Comparison of ENCODE assay signal across 19 cellular contexts in the genomic region with DNA sequence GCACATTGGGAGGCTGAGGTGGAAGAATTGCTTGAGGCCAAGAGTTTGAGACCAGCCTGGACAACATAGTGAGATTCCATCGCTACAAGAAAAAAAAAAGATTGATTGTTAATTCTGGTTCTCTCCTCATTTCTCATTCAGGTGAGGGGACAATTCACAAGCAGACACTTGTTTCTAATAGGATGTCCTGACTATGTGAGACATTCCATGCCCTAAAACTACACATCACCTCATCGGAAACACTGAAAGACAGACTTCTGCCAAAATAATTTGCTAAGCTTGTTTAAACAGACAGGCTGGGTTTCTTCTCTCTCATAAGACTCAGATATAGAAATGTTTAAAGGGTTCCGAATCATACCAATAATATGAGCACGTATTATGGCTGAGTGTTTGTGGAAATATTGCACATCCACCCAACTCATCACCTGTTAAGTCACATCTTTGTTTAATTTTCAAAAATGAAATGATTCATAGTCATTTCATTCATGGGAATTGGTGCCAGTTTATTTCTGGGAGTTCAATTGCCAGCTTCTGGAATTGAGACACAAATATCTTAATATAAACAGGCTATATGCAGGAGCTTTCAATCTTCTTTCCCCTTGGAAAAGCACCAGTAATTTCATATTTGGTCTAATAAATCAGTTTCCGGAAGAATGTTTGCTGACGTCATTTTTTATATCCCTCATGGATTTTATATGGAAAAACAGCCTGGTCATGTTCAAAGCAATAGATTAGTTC.
A peak's percentile ranks its signal among the peaks of the same experiment; 100 is the strongest.
DNase-seq lines count a peak whose midpoint lies in the region; ATAC-seq and TF ChIP-seq lines count a peak whose summit lies in the region.
"Had no signal": no experiment of that assay in that cellular context is flagged by ENCODE, and none has a peak within 500 bp of the region (broad histone marks: within the 10 kb centered on the region; RNA-seq: fewer than 3 reads in every experiment).

No MANE protein-coding gene starts in this region.

- no peak overlapping the region for H3K4me3 ChIP-seq in IMR-90 (ENCODE audit: insufficient read depth, low read depth, low read length)
- H3K4me3 ChIP-seq in skeletal muscle satellite cell (ENCODE audit: low read length): no peak overlapping the region
- H3K4me3 ChIP-seq: A549; BLaER1 treated with 17β-estradiol and CSF1 and Interleukin-3, amounts not matched to agents 10 nM and 100 nM had no signal

- H3K4me2 ChIP-seq in IMR-90 (ENCODE audit: low read depth, low read length): peak overlapping the region; percentile 29; the same call in 1 of the 2 replicates
- peak overlapping the region; percentile 25 for H3K4me2 ChIP-seq in skeletal muscle satellite cell (ENCODE audit: low read length)
- H3K4me2 ChIP-seq: A549; BLaER1 treated with 17β-estradiol and CSF1 and Interleukin-3, amounts not matched to agents 10 nM and 100 nM had no signal

- H3K27ac Mint-ChIP-seq in WTC11: peak overlapping the region; percentile 61
- H3K27ac Mint-ChIP-seq: CD4-positive, alpha-beta T cell had no signal

- H2AK5ac ChIP-seq in IMR-90 (ENCODE audit: low read depth, low read length): no peak overlapping the region

- H3K36me3 ChIP-seq in IMR-90 (ENCODE audit: control insufficient read depth, insufficient read depth, low read length): no peaks in the 10 kb centered on the region
- no peaks in the 10 kb centered on the region for H3K36me3 ChIP-seq in skeletal muscle satellite cell (ENCODE audit: insufficient read depth, low read length)
- H3K36me3 ChIP-seq: BLaER1 treated with 17β-estradiol and CSF1 and Interleukin-3, amounts not matched to agents 10 nM and 100 nM had no signal

- no peak for TF ChIP-seq POLR2A in IMR-90 (IDR thresholded peaks at IDR 0.05; ENCODE audit: low read depth, low read length)

- H3K9me3 ChIP-seq in IMR-90 (ENCODE audit: control insufficient read depth, insufficient read depth, low read length) (no peaks in the 10 kb centered on the region), skeletal muscle satellite cell (replicated peaks; ENCODE audit: low read length) (no peaks in the 10 kb centered on the region)
- H3K9me3 ChIP-seq: A549; BLaER1 treated with 17β-estradiol and CSF1 and Interleukin-3, amounts not matched to agents 10 nM and 100 nM had no signal

- H3K9me1 ChIP-seq in IMR-90 (ENCODE audit: insufficient read depth, low read length): no peaks in the 10 kb centered on the region

- H3K27me3 ChIP-seq in IMR-90 (ENCODE audit: control insufficient read depth, insufficient read depth, low read length) (no peaks in the 10 kb centered on the region), skeletal muscle satellite cell (ENCODE audit: control insufficient read depth, insufficient read depth, low read length) (no peaks in the 10 kb centered on the region)
- H3K27me3 ChIP-seq: BLaER1 treated with 17β-estradiol and CSF1 and Interleukin-3, amounts not matched to agents 10 nM and 100 nM had no signal

- no peak overlapping the region for H2BK15ac ChIP-seq in IMR-90 (ENCODE audit: low read depth, low read length)

- POLR2A ChIA-PET in IMR-90 (lab: Charles Lee; ENCODE audit: unreplicated experiment) (no interaction called here), WTC11 (lab: Charles Lee) (interaction anchor here (0.8 to 1.2 kb wide), 3 partner anchors 14 to 93 kb away, joined by 3 to 4 read pairs (median 4); no protein-coding TSS in a partner anchor)

- H4K8ac ChIP-seq in IMR-90 (ENCODE audit: low read depth in 2 of 2, low read length in 2 of 2): no peak overlapping the region

- no peak overlapping the region for H3K27ac ChIP-seq in IMR-90 (ENCODE audit: insufficient read depth, low read length)
- peak overlapping the region; percentile 57 for H3K27ac ChIP-seq in epithelial cell of prostate
- H3K27ac ChIP-seq: A549; BLaER1 treated with 17β-estradiol and CSF1 and Interleukin-3, amounts not matched to agents 10 nM and 100 nM had no signal

- H2AK9ac ChIP-seq in IMR-90 (replicated peaks; ENCODE audit: low read depth, low read length, poor library complexity): no peak overlapping the region

- H3K4me1 Mint-ChIP-seq in WTC11: peaks cover 28% of the 10 kb centered on the region

- H3K9ac ChIP-seq in IMR-90 (ENCODE audit: low read depth, low read length) (no peak overlapping the region), skeletal muscle satellite cell (ENCODE audit: low read depth, low read length) (no peak overlapping the region)
- H3K9ac ChIP-seq: BLaER1 treated with 17β-estradiol and CSF1 and Interleukin-3, amounts not matched to agents 10 nM and 100 nM had no signal

- H3K27me3 Mint-ChIP-seq in WTC11 (ENCODE audit: low read depth): peaks cover 42% of the 10 kb centered on the region
- H3K27me3 Mint-ChIP-seq: CD4-positive, alpha-beta T cell had no signal

- H3K4me3 Mint-ChIP-seq in WTC11: no peak overlapping the region
- H3K4me3 Mint-ChIP-seq: CD4-positive, alpha-beta T cell had no signal

- TF ChIP-seq CTCF in IMR-90 (conservative IDR thresholded peaks at IDR 0.05; ENCODE audit: low read depth, low read length): no peak
- TF ChIP-seq CTCF in WTC11 (IDR thresholded peaks at IDR 0.05): no peak

- in situ Hi-C loops in IMR-90 (cut with MboI; ENCODE audit: low sequenced_read_pairs): no loop called here

- H3K4me1 ChIP-seq in IMR-90 (ENCODE audit: control insufficient read depth, insufficient read depth, low read length) (peaks cover 2% of the 10 kb centered on the region), skeletal muscle satellite cell (ENCODE audit: control insufficient read depth, insufficient read depth, low read length) (peaks cover 10% of the 10 kb centered on the region)
- H3K4me1 ChIP-seq: A549 had no signal

- no peak overlapping the region for H4K5ac ChIP-seq in IMR-90 (ENCODE audit: low read depth, low read length)

- peaks cover 26% of the 10 kb centered on the region for H3K36me3 Mint-ChIP-seq in WTC11

- DNase-seq in IMR-90: no peak
- DNase-seq in WTC11 (ENCODE audit: low spot score): no peak
- no peak for DNase-seq in epithelial cell of prostate (ENCODE audit: low read depth, low spot score)
- no peak for DNase-seq in activated T-cell treated with anti-CD3 and anti-CD28 coated beads for 4 hours
- DNase-seq in NCI-H226: no peak
- DNase-seq in activated CD4-positive, CD25-positive, alpha-beta regulatory T cell (lab: John Stamatoyannopoulos, UW): no peak
- DNase-seq: AML-193; CD4-positive, alpha-beta T cell; HCEC 1CT; NCI-H1092 treated with DMSO at 0.1 percent for 48 hours; NCI-H1436; NCI-H187 treated with DMSO at 0.1 percent for 48 hours; NCI-H446; NCI-H526; Right ventricle myocardium superior; RPMI8226 had no signal

- no peak overlapping the region for H3K14ac ChIP-seq in IMR-90 (replicated peaks; ENCODE audit: low read depth, low read length)

- TF ChIP-seq RAD21 in IMR-90 (IDR thresholded peaks at IDR 0.05; ENCODE audit: low read length): no peak

- ATAC-seq in IMR-90 (ENCODE audit: low read depth) (no peak; the same call in 1 of the 2 replicates), WTC11 (no peak)
- ATAC-seq: A549 had no signal

- intact Hi-C loops in IMR-90 (cut with micrococcal nuclease): no loop called here

- H3K23ac ChIP-seq in IMR-90 (ENCODE audit: low read depth, low read length): no peak overlapping the region

- H2BK5ac ChIP-seq in IMR-90 (ENCODE audit: low read depth, low read length, poor library complexity, severe bottlenecking): no peak overlapping the region

- no peaks in the 10 kb centered on the region for H3K79me1 ChIP-seq in IMR-90 (ENCODE audit: low read depth in 1 of 2, low read length in 2 of 2)

- CTCF ChIA-PET in IMR-90 (lab: Yijun Ruan, JAX): interaction anchor here (0.7 kb wide), 1 partner anchor 94 kb away, joined by 3 read pairs; no protein-coding TSS in a partner anchor
- CTCF ChIA-PET in WTC11 (lab: Charles Lee): interaction anchor here (0.9 kb wide), 1 partner anchor 8 kb away, joined by 3 read pairs; no protein-coding TSS in a partner anchor

- H2BK20ac ChIP-seq in IMR-90 (ENCODE audit: low read depth, low read length): no peak overlapping the region; the same call in 1 of the 2 replicates

- no peak overlapping the region for H3K4ac ChIP-seq in IMR-90 (ENCODE audit: low read depth, low read length)

- no peak overlapping the region for H2BK120ac ChIP-seq in IMR-90 (ENCODE audit: low read depth, low read length)

- no peaks in the 10 kb centered on the region for H4K20me1 ChIP-seq in IMR-90 (ENCODE audit: insufficient read depth, low read length)
- H4K20me1 ChIP-seq: BLaER1 treated with 17β-estradiol and CSF1 and Interleukin-3, amounts not matched to agents 10 nM and 100 nM had no signal

- no peak overlapping the region for H3K18ac ChIP-seq in IMR-90 (ENCODE audit: low read depth, low read length)

- BruUV-seq in IMR-90 (replicated peaks; lab: Mats Ljungman, UMichigan): no TSS peak

- H3K9me3 Mint-ChIP-seq in WTC11: no peaks in the 10 kb centered on the region
- H3K9me3 Mint-ChIP-seq: CD4-positive, alpha-beta T cell had no signal

- no peak overlapping the region for H3K56ac ChIP-seq in IMR-90 (ENCODE audit: extremely low read depth, insufficient read depth, low read length)

- WGBS in IMR-90 (ENCODE audit: extremely low coverage in 2 of 2, insufficient read length in 1 of 2), 2 experiments: no CpG with 5 or more reads among the region's 6 CpGs

- no peak overlapping the region for H4K91ac ChIP-seq in IMR-90 (ENCODE audit: insufficient read depth, low read depth, low read length)

- H2AFZ ChIP-seq in IMR-90 (replicated peaks; ENCODE audit: low read length, poor library complexity): peak overlapping the region; percentile 25

- dilution Hi-C loops in IMR-90 (cut with HindIII; ENCODE audit: low sequenced_read_pairs, unreplicated experiment): no loop called here

TF ChIP-seq in IMR-90, 13 proteins besides CTCF, POLR2A, EP300 and RAD21 (continues in another document):
- TF ChIP-seq BHLHE40 (IDR thresholded peaks at IDR 0.05; ENCODE audit: low read depth, low read length) (no peak), NFE2L2 (IDR thresholded peaks at IDR 0.05; ENCODE audit: low read depth, low read length) (no peak), MAFK (IDR thresholded peaks at IDR 0.05; ENCODE audit: low read depth, low read length) (no peak), SMC3 (IDR thresholded peaks at IDR 0.05; ENCODE audit: low read depth, low read length) (no peak), FOS (IDR thresholded peaks at IDR 0.05; ENCODE audit: low read depth, low read length) (no peak), RFX5 (IDR thresholded peaks at IDR 0.05; ENCODE audit: low read depth, low read length) (no peak)
